Comparison of ENCODE assay signal across 8 cellular contexts in the genomic region with DNA sequence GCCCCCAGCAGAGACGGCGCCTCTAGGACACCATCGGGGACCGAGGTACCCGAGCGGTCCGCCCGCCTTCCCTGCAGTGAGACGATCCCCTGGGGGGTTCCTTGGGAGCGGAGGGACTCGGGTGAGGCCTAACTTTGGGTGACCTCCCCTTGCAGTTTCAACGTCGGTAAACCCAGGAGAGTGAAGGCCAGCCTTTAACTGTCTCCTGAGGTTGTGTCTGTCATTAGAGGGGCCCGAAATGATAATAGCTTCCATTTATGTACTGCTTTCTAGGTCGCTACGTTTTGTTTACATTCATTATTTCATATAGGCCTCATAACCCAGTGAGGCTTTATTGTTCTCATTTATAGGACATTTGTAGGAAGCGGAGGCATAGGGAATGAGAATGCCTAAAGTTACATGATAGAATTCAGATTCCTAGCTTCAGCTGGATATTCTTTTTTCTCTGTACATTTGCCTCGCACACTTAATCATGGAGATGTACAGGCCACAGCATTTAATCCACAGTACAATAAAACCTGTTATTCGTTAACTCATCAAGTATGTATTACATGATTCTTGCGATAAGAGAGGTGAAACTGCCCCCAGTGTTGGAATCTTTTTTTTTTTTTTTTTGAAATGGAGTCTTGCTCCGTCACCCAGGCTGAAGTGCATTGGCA. TPM values are rescaled to one million over a fixed set of nuclear protein-coding genes. Genes with fewer than 3 reads are reported as not detected.
DNase-seq lines count a peak whose midpoint lies in the region; ATAC-seq and TF ChIP-seq lines count a peak whose summit lies in the region.

No MANE protein-coding gene starts in this region.

- H3K9me3 ChIP-seq in colonic mucosa (no peaks in the 10 kb centered on the region), uterus (no peaks in the 10 kb centered on the region)

- peak overlapping the region; percentile 92 for H3K27ac Mint-ChIP-seq in activated naive CD4-positive, alpha-beta T cell treated with anti-CD3 and anti-CD28 coated beads, Interleukin-2, amount 10 ng/mL, durations not matched to agents 7 days and 5 days
- peak overlapping the region; percentile 88 for H3K27ac Mint-ChIP-seq in mesothelial cell of epicardium

- H3K4me3 Mint-ChIP-seq in activated naive CD4-positive, alpha-beta T cell treated with anti-CD3 and anti-CD28 coated beads, Interleukin-2, amount 10 ng/mL, durations not matched to agents 7 days and 5 days, result peak overlapping the region; percentile 86
- H3K4me3 Mint-ChIP-seq in mesothelial cell of epicardium, result peak overlapping the region; percentile 83

- peaks cover 39% of the 10 kb centered on the region for H3K4me1 Mint-ChIP-seq in activated naive CD4-positive, alpha-beta T cell treated with anti-CD3 and anti-CD28 coated beads, Interleukin-2, amount 10 ng/mL, durations not matched to agents 7 days and 5 days
- peaks cover 21% of the 10 kb centered on the region for H3K4me1 Mint-ChIP-seq in mesothelial cell of epicardium

- TF ChIP-seq CTCF in colonic mucosa (IDR thresholded peaks at IDR 0.05) (no peak), mesothelial cell of epicardium (IDR thresholded peaks at IDR 0.05; ENCODE audit: unreplicated experiment) (no peak), uterus (IDR thresholded peaks at IDR 0.05) (no peak)

- H3K4me3 ChIP-seq in colonic mucosa (peak overlapping the region; percentile 90), uterus (peak overlapping the region; percentile 74 to 99)

- peaks cover 10% of the 10 kb centered on the region for H3K4me1 ChIP-seq in colonic mucosa
- peaks cover 4 to 6% of the 10 kb centered on the region in 2 donors for H3K4me1 ChIP-seq in uterus

- TF ChIP-seq POLR2A in uterus (IDR thresholded peaks at IDR 0.05), result no peak

- intact Hi-C loops in colonic mucosa (cut with DNase I) (no loop called here), uterus (cut with DNase I; ENCODE audit: low total_unique reads) (no loop called here)

- no peaks in the 10 kb centered on the region for H3K27me3 ChIP-seq in colonic mucosa
- H3K27me3 ChIP-seq in uterus, result no peaks in the 10 kb centered on the region

- no peak for ATAC-seq in HG03039 (IDR thresholded peaks at IDR 0.05; ENCODE audit: unreplicated experiment)

- peak; percentile 83 for DNase-seq in activated naive CD4-positive, alpha-beta T cell treated with anti-CD3 and anti-CD28 coated beads, Interleukin-2, amount 10 ng/mL, durations not matched to agents 7 days and 5 days
- no peak for DNase-seq in activated naive CD4-positive, alpha-beta T cell treated with Interleukin-2 at 50 U/mL for 16 hours
- DNase-seq in NCI-H69 (lab: John Stamatoyannopoulos, UW), result peak; percentile 88
- peak; percentile 73 for DNase-seq in colonic mucosa
- peak in 1 of 2 experiments; percentile 55 for DNase-seq in mesothelial cell of epicardium (ENCODE audit: low spot score in 2 of 2, unreplicated experiment in 2 of 2)
- no peak for DNase-seq in uterus
- no peak for DNase-seq in putamen (ENCODE audit: low spot score)

- H3K9me3 Mint-ChIP-seq in activated naive CD4-positive, alpha-beta T cell treated with anti-CD3 and anti-CD28 coated beads, Interleukin-2, amount 10 ng/mL, durations not matched to agents 7 days and 5 days, result no peaks in the 10 kb centered on the region
- H3K9me3 Mint-ChIP-seq in mesothelial cell of epicardium, result no peaks in the 10 kb centered on the region

- H3K36me3 ChIP-seq in colonic mucosa (peaks cover 4% of the 10 kb centered on the region), uterus (no peaks in the 10 kb centered on the region)

- CTCF ChIA-PET in activated naive CD4-positive, alpha-beta T cell treated with anti-CD3 and anti-CD28 coated beads, Interleukin-2, amount 10 ng/mL, durations not matched to agents 7 days and 5 days (lab: Charles Lee), result interaction anchor here (1.0 to 1.2 kb wide), 2 partner anchors 25 to 75 kb away, joined by 3 to 4 read pairs; a partner anchor contains a TSS

- no peaks in the 10 kb centered on the region for H3K27me3 Mint-ChIP-seq in activated naive CD4-positive, alpha-beta T cell treated with anti-CD3 and anti-CD28 coated beads, Interleukin-2, amount 10 ng/mL, durations not matched to agents 7 days and 5 days
- H3K27me3 Mint-ChIP-seq in mesothelial cell of epicardium (ENCODE audit: low read depth), result no peaks in the 10 kb centered on the region

- H3K9ac ChIP-seq in colonic mucosa (ENCODE audit: low read depth in 2 of 2, low read length in 2 of 2), result peak overlapping the region; percentile 95 to 99

- peak overlapping the region; percentile 98 for H3K27ac ChIP-seq in colonic mucosa
- peak overlapping the region; percentile 92 to 95 for H3K27ac ChIP-seq in uterus

- H3K36me3 Mint-ChIP-seq in activated naive CD4-positive, alpha-beta T cell treated with anti-CD3 and anti-CD28 coated beads, Interleukin-2, amount 10 ng/mL, durations not matched to agents 7 days and 5 days, result peaks cover 28% of the 10 kb centered on the region
- H3K36me3 Mint-ChIP-seq in mesothelial cell of epicardium, result peaks cover 32% of the 10 kb centered on the region

RNA-seq across cellular contexts. Expression of a gene that starts 1.0 kb away (rescaled TPM):
- total RNA-seq in colonic mucosa (10 to 100 TPM; 71.3 to 83.3 TPM), mesothelial cell of epicardium (12.0 to 15.8 TPM (median 15.0 TPM) in 3 replicates), uterus (10 to 100 TPM in 1 of 4 donors, 1 to 10 TPM in 3; 5.6 to 22.2 (median 7.7) TPM)

RNA-seq across cellular contexts. Expression of a gene that starts 21.3 kb away (rescaled TPM):
- total RNA-seq in colonic mucosa (10 to 100 TPM; 11.5 to 15.9 TPM), mesothelial cell of epicardium (51.0 to 57.0 TPM (median 51.2 TPM) in 3 replicates), uterus (10 to 100 TPM in 2 of 4 donors, 1 to 10 TPM in 1, not detected in 1; 8.5 to 10.2 (median 10.1) TPM)

RNA-seq across cellular contexts. Expression of a gene that starts 24.9 kb away (rescaled TPM):
- total RNA-seq in colonic mucosa (10 to 100 TPM; 25.9 to 35.1 TPM), mesothelial cell of epicardium (23.5 to 26.7 TPM (median 25.2 TPM) in 3 replicates), uterus (10 to 100 TPM in 2 of 4 donors, 1 to 10 TPM in 2; 3.2 to 31.8 (median 16.3) TPM)

RNA-seq across cellular contexts. Expression of a gene that starts 30.3 kb away (rescaled TPM):
- 10 to 100 TPM; 63.6 to 70.3 TPM for total RNA-seq in colonic mucosa
- 29.8 to 33.5 TPM (median 30.2 TPM) in 3 replicates for total RNA-seq in mesothelial cell of epicardium
- 10 to 100 TPM; 15.1 to 45.5 (median 36.7) TPM for total RNA-seq in uterus

RNA-seq across cellular contexts. Expression of a gene that starts 30.9 kb away (rescaled TPM):
- total RNA-seq in colonic mucosa (10 to 100 TPM; 46.9 to 78.2 TPM), mesothelial cell of epicardium (107 to 120 TPM (median 117 TPM) in 3 replicates), uterus (10 to 100 TPM; 24.1 to 86.0 (median 40.2) TPM)

Comparison
In these comparisons a context has a peak if more than half of its experiments do, and no peak if none do; other contexts are left out.
1. DNase-seq: peak in activated naive CD4-positive, alpha-beta T cell treated with anti-CD3 and anti-CD28 coated beads, Interleukin-2, amount 10 ng/mL, durations not matched to agents 7 days and 5 days (single experiment), NCI-H69 (single experiment) and colonic mucosa (single experiment); none in activated naive CD4-positive, alpha-beta T cell treated with Interleukin-2 at 50 U/mL for 16 hours (single experiment), uterus (0 of 2) and putamen (single experiment).